ENCODE assay signal across 21 cellular contexts in genomic region chr13:58190578-58190977, GRCh38.
"Had no signal": no experiment of that assay in that cellular context is flagged by ENCODE, and none has a peak within 500 bp of the region (broad histone marks: within the 10 kb centered on the region; RNA-seq: fewer than 3 reads in every experiment).

No MANE protein-coding gene starts in this region.

- H3K27ac ChIP-seq: esophagus squamous epithelium, foreskin keratinocyte, heart left ventricle, parathyroid adenoma, psoas muscle, sigmoid colon, skin epidermis, testis had no signal

- H3K4me1 ChIP-seq: esophagus squamous epithelium, foreskin keratinocyte, parathyroid adenoma, psoas muscle, sigmoid colon, testis had no signal

- H3K27me3 ChIP-seq: esophagus squamous epithelium, foreskin keratinocyte, heart left ventricle, sigmoid colon, testis had no signal

- H3K27ac Mint-ChIP-seq: mesothelial cell of epicardium; natural killer cell; stimulated activated naive B cell treated with anti-CD40 and anti-IgM and Interleukin-4, amounts not matched to agents 10 μg/mL and 1 μg/mL and 100 μg/mL, for 72 hours; stimulated activated naive CD8-positive, alpha-beta T cell treated with anti-CD3 and anti-CD28 coated beads, Interleukin-15, amount 100 ng/mL, for 72 hours had no signal

- H3K4me3 Mint-ChIP-seq: central memory CD8-positive, alpha-beta T cell; mesothelial cell of epicardium; natural killer cell; stimulated activated naive B cell treated with anti-CD40 and anti-IgM and Interleukin-4, amounts not matched to agents 10 μg/mL and 1 μg/mL and 100 μg/mL, for 72 hours; stimulated activated naive CD8-positive, alpha-beta T cell treated with anti-CD3 and anti-CD28 coated beads, Interleukin-15, amount 100 ng/mL, for 72 hours had no signal

- H3K4me3 ChIP-seq: esophagus squamous epithelium, heart left ventricle, psoas muscle, sigmoid colon, skin epidermis, testis had no signal

- ATAC-seq: foreskin keratinocyte; left colon; natural killer cell; psoas muscle; stimulated activated naive B cell treated with anti-CD40 and anti-IgM and Interleukin-4, amounts not matched to agents 10 μg/mL and 1 μg/mL and 100 μg/mL, for 72 hours; stimulated activated naive CD8-positive, alpha-beta T cell treated with anti-CD3 and anti-CD28 coated beads, Interleukin-15, amount 100 ng/mL, for 72 hours had no signal

- DNase-seq: effector memory CD4-positive, alpha-beta T cell; esophagus squamous epithelium; foreskin keratinocyte; heart left ventricle; hippocampal formation; left colon; mammary epithelial cell; natural killer cell; psoas muscle; retina; sigmoid colon; stimulated activated CD4-positive, alpha-beta T cell treated with anti-CD3 and anti-CD28 coated beads, Interleukin-2, amount 100 ng/mL, for 24 hours; stimulated activated CD4-positive, alpha-beta T cell treated with anti-CD3 and anti-CD28 coated beads, Interleukin-4, amount 100 ng/mL, for 4 hours; stimulated activated naive B cell treated with anti-CD40 and anti-IgM and Interleukin-4, amounts not matched to agents 10 μg/mL and 1 μg/mL and 100 μg/mL, for 72 hours; stimulated activated naive CD8-positive, alpha-beta T cell treated with anti-CD3 and anti-CD28 coated beads, Interleukin-15, amount 100 ng/mL, for 72 hours; testis; trophoblast cell had no signal

- H3K27me3 Mint-ChIP-seq: central memory CD8-positive, alpha-beta T cell; stimulated activated naive B cell treated with anti-CD40 and anti-IgM and Interleukin-4, amounts not matched to agents 10 μg/mL and 1 μg/mL and 100 μg/mL, for 72 hours; stimulated activated naive CD8-positive, alpha-beta T cell treated with anti-CD3 and anti-CD28 coated beads, Interleukin-15, amount 100 ng/mL, for 72 hours had no signal

- H3K36me3 Mint-ChIP-seq: mesothelial cell of epicardium; natural killer cell; stimulated activated naive B cell treated with anti-CD40 and anti-IgM and Interleukin-4, amounts not matched to agents 10 μg/mL and 1 μg/mL and 100 μg/mL, for 72 hours had no signal

- H3K9me3 ChIP-seq: esophagus squamous epithelium, psoas muscle, sigmoid colon, testis had no signal

- H3K4me1 Mint-ChIP-seq: central memory CD8-positive, alpha-beta T cell; mesothelial cell of epicardium; natural killer cell; stimulated activated naive B cell treated with anti-CD40 and anti-IgM and Interleukin-4, amounts not matched to agents 10 μg/mL and 1 μg/mL and 100 μg/mL, for 72 hours; stimulated activated naive CD8-positive, alpha-beta T cell treated with anti-CD3 and anti-CD28 coated beads, Interleukin-15, amount 100 ng/mL, for 72 hours had no signal
